Comparison of ENCODE assay signal across 2 cellular contexts in the genomic region with DNA sequence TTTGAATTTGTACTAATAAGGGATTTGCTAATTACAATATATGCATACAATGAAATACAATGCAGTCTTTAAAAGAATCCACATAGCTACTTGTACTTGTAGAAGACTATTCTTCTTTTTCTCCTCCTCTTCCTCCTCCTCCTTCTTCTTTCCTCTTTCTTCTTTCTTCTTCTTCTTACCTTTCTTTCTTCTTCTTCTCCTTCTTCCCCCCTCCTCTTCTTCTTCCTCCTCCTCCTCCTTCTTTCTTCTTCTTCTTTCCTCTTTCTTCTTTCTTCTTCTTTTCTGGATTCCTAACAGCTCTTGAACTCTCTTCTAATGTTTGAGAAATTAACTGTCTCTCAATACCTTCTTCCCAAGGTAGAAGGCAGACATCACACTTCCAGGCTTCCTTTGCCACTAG.
TF ChIP-seq lines count a peak whose summit lies in the region.

No MANE protein-coding gene starts in this region.

TF ChIP-seq in HEK293, 187 proteins besides CTCF, POLR2A, EP300 and RAD21 (continued from another document):
- TF ChIP-seq, protein P1, sequence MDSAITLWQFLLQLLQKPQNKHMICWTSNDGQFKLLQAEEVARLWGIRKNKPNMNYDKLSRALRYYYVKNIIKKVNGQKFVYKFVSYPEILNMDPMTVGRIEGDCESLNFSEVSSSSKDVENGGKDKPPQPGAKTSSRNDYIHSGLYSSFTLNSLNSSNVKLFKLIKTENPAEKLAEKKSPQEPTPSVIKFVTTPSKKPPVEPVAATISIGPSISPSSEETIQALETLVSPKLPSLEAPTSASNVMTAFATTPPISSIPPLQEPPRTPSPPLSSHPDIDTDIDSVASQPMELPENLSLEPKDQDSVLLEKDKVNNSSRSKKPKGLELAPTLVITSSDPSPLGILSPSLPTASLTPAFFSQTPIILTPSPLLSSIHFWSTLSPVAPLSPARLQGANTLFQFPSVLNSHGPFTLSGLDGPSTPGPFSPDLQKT (IDR thresholded peaks at IDR 0.05; ENCODE audit: borderline replicate concordance, low read depth, low read length), result no peak
- no peak for TF ChIP-seq ZNF19 (tag by site-specific recombination; IDR thresholded peaks at IDR 0.05; ENCODE audit: low read depth)
- TF ChIP-seq, protein P2, sequence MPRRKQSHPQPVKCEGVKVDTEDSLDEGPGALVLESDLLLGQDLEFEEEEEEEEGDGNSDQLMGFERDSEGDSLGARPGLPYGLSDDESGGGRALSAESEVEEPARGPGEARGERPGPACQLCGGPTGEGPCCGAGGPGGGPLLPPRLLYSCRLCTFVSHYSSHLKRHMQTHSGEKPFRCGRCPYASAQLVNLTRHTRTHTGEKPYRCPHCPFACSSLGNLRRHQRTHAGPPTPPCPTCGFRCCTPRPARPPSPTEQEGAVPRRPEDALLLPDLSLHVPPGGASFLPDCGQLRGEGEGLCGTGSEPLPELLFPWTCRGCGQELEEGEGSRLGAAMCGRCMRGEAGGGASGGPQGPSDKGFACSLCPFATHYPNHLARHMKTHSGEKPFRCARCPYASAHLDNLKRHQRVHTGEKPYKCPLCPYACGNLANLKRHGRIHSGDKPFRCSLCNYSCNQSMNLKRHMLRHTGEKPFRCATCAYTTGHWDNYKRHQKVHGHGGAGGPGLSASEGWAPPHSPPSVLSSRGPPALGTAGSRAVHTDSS (tag by site-specific recombination; IDR thresholded peaks at IDR 0.05), result peak; percentile 64; the same call in 1 of the 2 replicates
- peak; percentile 50; the same call in 1 of the 2 replicates for TF ChIP-seq ZNF366 (tag by site-specific recombination; conservative IDR thresholded peaks at IDR 0.05)

TF ChIP-seq in GM23338, 12 proteins besides CTCF, POLR2A, EP300 and RAD21 (continued from another document):
- TF ChIP-seq, protein P3, sequence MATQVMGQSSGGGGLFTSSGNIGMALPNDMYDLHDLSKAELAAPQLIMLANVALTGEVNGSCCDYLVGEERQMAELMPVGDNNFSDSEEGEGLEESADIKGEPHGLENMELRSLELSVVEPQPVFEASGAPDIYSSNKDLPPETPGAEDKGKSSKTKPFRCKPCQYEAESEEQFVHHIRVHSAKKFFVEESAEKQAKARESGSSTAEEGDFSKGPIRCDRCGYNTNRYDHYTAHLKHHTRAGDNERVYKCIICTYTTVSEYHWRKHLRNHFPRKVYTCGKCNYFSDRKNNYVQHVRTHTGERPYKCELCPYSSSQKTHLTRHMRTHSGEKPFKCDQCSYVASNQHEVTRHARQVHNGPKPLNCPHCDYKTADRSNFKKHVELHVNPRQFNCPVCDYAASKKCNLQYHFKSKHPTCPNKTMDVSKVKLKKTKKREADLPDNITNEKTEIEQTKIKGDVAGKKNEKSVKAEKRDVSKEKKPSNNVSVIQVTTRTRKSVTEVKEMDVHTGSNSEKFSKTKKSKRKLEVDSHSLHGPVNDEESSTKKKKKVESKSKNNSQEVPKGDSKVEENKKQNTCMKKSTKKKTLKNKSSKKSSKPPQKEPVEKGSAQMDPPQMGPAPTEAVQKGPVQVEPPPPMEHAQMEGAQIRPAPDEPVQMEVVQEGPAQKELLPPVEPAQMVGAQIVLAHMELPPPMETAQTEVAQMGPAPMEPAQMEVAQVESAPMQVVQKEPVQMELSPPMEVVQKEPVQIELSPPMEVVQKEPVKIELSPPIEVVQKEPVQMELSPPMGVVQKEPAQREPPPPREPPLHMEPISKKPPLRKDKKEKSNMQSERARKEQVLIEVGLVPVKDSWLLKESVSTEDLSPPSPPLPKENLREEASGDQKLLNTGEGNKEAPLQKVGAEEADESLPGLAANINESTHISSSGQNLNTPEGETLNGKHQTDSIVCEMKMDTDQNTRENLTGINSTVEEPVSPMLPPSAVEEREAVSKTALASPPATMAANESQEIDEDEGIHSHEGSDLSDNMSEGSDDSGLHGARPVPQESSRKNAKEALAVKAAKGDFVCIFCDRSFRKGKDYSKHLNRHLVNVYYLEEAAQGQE (IDR thresholded peaks at IDR 0.05; ENCODE audit: unreplicated experiment), result no peak
- TF ChIP-seq STAT1 (IDR thresholded peaks at IDR 0.05; ENCODE audit: unreplicated experiment), result no peak
- TF ChIP-seq ZNF331 (CRISPR knock-in tag; IDR thresholded peaks at IDR 0.05; ENCODE audit: low read depth), result no peak
- no peak for TF ChIP-seq CREB1 (CRISPR knock-in tag; IDR thresholded peaks at IDR 0.05; ENCODE audit: low read depth)
- no peak for TF ChIP-seq EZH2 (IDR thresholded peaks at IDR 0.05; ENCODE audit: low read depth, unreplicated experiment)
- no peak for TF ChIP-seq EZH2phosphoT487 (IDR thresholded peaks at IDR 0.05; ENCODE audit: unreplicated experiment)
- TF ChIP-seq ZNF114 (CRISPR knock-in tag; IDR thresholded peaks at IDR 0.05), result no peak
